ENCODE assay signal across 9 cellular contexts in genomic region chr3:195850857-195851531, GRCh38. TPM values are rescaled to one million over a fixed set of nuclear protein-coding genes. Genes with fewer than 3 reads are reported as not detected.
DNase-seq lines count a peak whose midpoint lies in the region; FAIRE-seq and TF ChIP-seq lines count a peak whose summit lies in the region.
"Had no signal": no experiment of that assay in that cellular context is flagged by ENCODE, and none has a peak within 500 bp of the region (broad histone marks: within the 10 kb centered on the region; RNA-seq: fewer than 3 reads in every experiment).

No MANE protein-coding gene starts in this region.

- DNase-seq in EL = peak; percentile 88
- DNase-seq in GOT3 (lab: John Stamatoyannopoulos, UW) = peak; percentile 77
- DNase-seq in LoVo (ENCODE audit: low spot score) = peak; percentile 92
- DNase-seq in RCC 7860 (ENCODE audit: low spot score) = peak; percentile 82
- DNase-seq in activated T-cell treated with anti-CD3 and anti-CD28 coated beads, Interleukin-2, amount 50 U/mL, for 48 hours = peak; percentile 93 to 95
- peak; percentile 94 for DNase-seq in fibroblast of peridontal ligament (ENCODE audit: extremely low read depth)
- peak; percentile 93 for DNase-seq in neural progenitor cell (ENCODE audit: low spot score)
- DNase-seq in stromal cell of bone marrow (ENCODE audit: low read depth) = peak; percentile 79

- no peaks in the 10 kb centered on the region for H3K36me3 ChIP-seq in neural progenitor cell

- H3F3A ChIP-seq in neural progenitor cell (ENCODE audit: low read depth) = no peaks in the 10 kb centered on the region

- no peak overlapping the region for H2AFZ ChIP-seq in neural progenitor cell (replicated peaks)

- peak; percentile 100 for TF ChIP-seq CTCF in neural progenitor cell (IDR thresholded peaks at IDR 0.05)

- H3K9ac ChIP-seq in neural progenitor cell = no peak overlapping the region

- no peak overlapping the region for H3K4me3 ChIP-seq in neural progenitor cell

- peaks cover 3% of the 10 kb centered on the region for H3K9me3 Mint-ChIP-seq in neural progenitor cell
- H3K9me3 Mint-ChIP-seq: stimulated activated naive CD8-positive, alpha-beta T cell treated with anti-CD3 and anti-CD28 coated beads, Interleukin-15, Interleukin-2, amounts not matched to agents 100 ng/mL and 50 ng/mL, for 24 hours had no signal

- no peak overlapping the region for H3K4me2 ChIP-seq in neural progenitor cell

- peaks cover 9% of the 10 kb centered on the region for H3K4me1 Mint-ChIP-seq in neural progenitor cell

- no peaks in the 10 kb centered on the region for H4K20me1 ChIP-seq in neural progenitor cell (ENCODE audit: low read depth)

- H3K27ac Mint-ChIP-seq in neural progenitor cell = no peak overlapping the region
- H3K27ac Mint-ChIP-seq: stimulated activated naive CD8-positive, alpha-beta T cell treated with anti-CD3 and anti-CD28 coated beads, Interleukin-15, Interleukin-2, amounts not matched to agents 100 ng/mL and 50 ng/mL, for 24 hours had no signal

- no peak overlapping the region for H3K4me3 Mint-ChIP-seq in neural progenitor cell
- H3K4me3 Mint-ChIP-seq: stimulated activated naive CD8-positive, alpha-beta T cell treated with anti-CD3 and anti-CD28 coated beads, Interleukin-15, Interleukin-2, amounts not matched to agents 100 ng/mL and 50 ng/mL, for 24 hours had no signal

- no peaks in the 10 kb centered on the region for H3K4me1 ChIP-seq in neural progenitor cell

- H3K36me3 Mint-ChIP-seq in neural progenitor cell = no peaks in the 10 kb centered on the region

- no peak overlapping the region for H3K27ac ChIP-seq in neural progenitor cell

- no peaks in the 10 kb centered on the region for H3K9me3 ChIP-seq in neural progenitor cell (ENCODE audit: low read depth)

- no peaks in the 10 kb centered on the region for H3K79me2 ChIP-seq in neural progenitor cell (ENCODE audit: low read depth)

- no peaks in the 10 kb centered on the region for H3K27me3 ChIP-seq in neural progenitor cell

- peaks cover 6% of the 10 kb centered on the region for H3K27me3 Mint-ChIP-seq in neural progenitor cell (ENCODE audit: insufficient read depth, low read depth)

- peak; percentile 57 for FAIRE-seq in RCC 7860 (lab: Jason Lieb, UNC)

RNA-seq across cellular contexts. Expression of gene MUC4, which starts 39.3 kb away (rescaled TPM):
- total RNA-seq in neural progenitor cell (ENCODE audit: low replicate concordance) = 0.53 TPM in 1 of 2 replicates, not detected in the other

RNA-seq across cellular contexts. Expression of gene TNK2, which starts 57.4 kb away (rescaled TPM):
- 5.4 and 19.0 TPM in 2 replicates for total RNA-seq in neural progenitor cell (ENCODE audit: low replicate concordance)
